Comparison of ENCODE assay signal across 16 cellular contexts in genomic region chr2:129879614-129880180, GRCh38.
"Had no signal": no experiment of that assay in that cellular context is flagged by ENCODE, and none has a peak within 500 bp of the region (broad histone marks: within the 10 kb centered on the region; RNA-seq: fewer than 3 reads in every experiment).

No MANE protein-coding gene starts in this region.

- H3K27me3 ChIP-seq: hepatocyte, stomach, uterus had no signal

- H3K4me2 ChIP-seq: hepatocyte had no signal

- H3K9me3 ChIP-seq: neutrophil, stomach, thoracic aorta, uterus had no signal

- H3K27ac Mint-ChIP-seq: mesothelial cell of epicardium, nephron had no signal

- H3K36me3 Mint-ChIP-seq: mesothelial cell of epicardium had no signal

- DNase-seq: cerebellar nuclear complex; dermis blood vessel endothelial cell; foreskin melanocyte; mammary epithelial cell; small intestine; stimulated activated CD4-positive, alpha-beta T cell treated with anti-CD3 and anti-CD28 coated beads, Interleukin-12 subunit alpha, Interleukin-12 subunit beta, amount 100 ng/mL, for 4 hours; stimulated activated naive CD4-positive, alpha-beta T cell; substantia nigra; trophoblast cell; uterus had no signal

- H2AFZ ChIP-seq: hepatocyte had no signal

- H3K36me3 ChIP-seq: neutrophil, stomach, thoracic aorta, uterus had no signal

- H3K4me3 ChIP-seq: hepatocyte, stomach, thoracic aorta, uterus had no signal

- H3K9me3 Mint-ChIP-seq: mesothelial cell of epicardium, nephron had no signal

- H3K27ac ChIP-seq: hepatocyte, neutrophil, stomach, thoracic aorta, uterus had no signal

- H3K79me2 ChIP-seq: hepatocyte had no signal

- H3K4me3 Mint-ChIP-seq: mesothelial cell of epicardium had no signal

- H3K4me1 ChIP-seq: uterus had no signal
